In genomic region chr16:1414532-1415265, GRCh38 we compare ENCODE assay signal across 8 cellular contexts. TPM values are rescaled to one million over a fixed set of nuclear protein-coding genes. Genes with fewer than 3 reads are reported as not detected.
A peak's percentile ranks its signal among the peaks of the same experiment; 100 is the strongest.
DNase-seq lines count a peak whose midpoint lies in the region; ATAC-seq and TF ChIP-seq lines count a peak whose summit lies in the region.

Gene UNKL, minus strand, starts transcription at chr16:1414704. Its CDS starts 13 bp downstream, at chr16:1414691.

- peak within 1 kb of the TSS; percentile 87 for H3K9ac ChIP-seq in NT2/D1 (ENCODE audit: insufficient read length, low read depth)

- H3K4me3 ChIP-seq in NT2/D1 (ENCODE audit: insufficient read length, low read depth) (peak within 1 kb of the TSS; percentile 85), esophagus (ENCODE audit: low read depth in 1 of 2, low read length in 2 of 2) (peak within 1 kb of the TSS; percentile 70 to 98), muscle layer of duodenum (ENCODE audit: low read depth in 1 of 2, low read length in 2 of 2) (peak within 1 kb of the TSS; percentile 50 to 89)

- H3K4me1 ChIP-seq in NT2/D1 (ENCODE audit: insufficient read depth, insufficient read length) = no peaks in the 10 kb centered on the region
- peaks cover 2 to 5% of the 10 kb centered on the region in 2 donors for H3K4me1 ChIP-seq in esophagus (ENCODE audit: control insufficient read depth in 2 of 2, insufficient read depth in 2 of 2, low read length in 1 of 2)
- H3K4me1 ChIP-seq in muscle layer of duodenum (ENCODE audit: control insufficient read depth in 1 of 2, insufficient read depth in 2 of 2, low read length in 2 of 2) = peaks cover 0 to 30% of the 10 kb centered on the region in 2 donors

- peaks cover 22% of the 10 kb centered on the region for H3K36me3 ChIP-seq in NT2/D1 (ENCODE audit: insufficient read depth, insufficient read length, low read length)
- H3K36me3 ChIP-seq in esophagus (ENCODE audit: control insufficient read depth in 2 of 2, insufficient read depth in 2 of 2, low read length in 1 of 2) = no peaks in the 10 kb centered on the region
- H3K36me3 ChIP-seq in muscle layer of duodenum (ENCODE audit: control insufficient read depth in 1 of 2, insufficient read depth in 2 of 2, low read length in 2 of 2) = peaks cover 0 to 4% of the 10 kb centered on the region in 2 donors

- H3K9me3 ChIP-seq in NT2/D1 (ENCODE audit: insufficient read depth, low read length) = no peaks in the 10 kb centered on the region
- H3K9me3 ChIP-seq in esophagus (ENCODE audit: control insufficient read depth in 2 of 2, insufficient read depth in 1 of 2, low read depth in 1 of 2, low read length in 1 of 2) = no peaks in the 10 kb centered on the region
- H3K9me3 ChIP-seq in muscle layer of duodenum (ENCODE audit: control insufficient read depth in 1 of 2, low read length in 2 of 2) = no peaks in the 10 kb centered on the region

- no peak for DNase-seq in NT2/D1 (ENCODE audit: low read depth, low spot score)
- peak; percentile 86 for DNase-seq in activated T-cell treated with anti-CD3 and anti-CD28 coated beads, Interleukin-2, amount 50 U/mL, for 1 hour
- peak; percentile 64 to 72 for DNase-seq in stimulated activated CD8-positive, alpha-beta memory T cell treated with anti-CD3 and anti-CD28 coated beads, Interleukin-7, amount 100 ng/mL, for 1 hour (ENCODE audit: low read depth in 2 of 2)

- peak; percentile 50 for ATAC-seq in HG02763 (IDR thresholded peaks at IDR 0.05; ENCODE audit: unreplicated experiment)
- ATAC-seq in HG03378 (IDR thresholded peaks at IDR 0.05; ENCODE audit: unreplicated experiment) = no peak

- peak within 1 kb of the TSS; percentile 82 to 96 for H3K27ac ChIP-seq in esophagus (ENCODE audit: low read depth in 2 of 2, low read length in 1 of 2)
- peak within 1 kb of the TSS; percentile 60 for H3K27ac ChIP-seq in muscle layer of duodenum (ENCODE audit: low read length)

- peak; percentile 43 for TF ChIP-seq POLR2A in GM10847 (IDR thresholded peaks at IDR 0.05; ENCODE audit: extremely low read depth, insufficient read length)

- H3K27me3 ChIP-seq in NT2/D1 (ENCODE audit: insufficient read depth, insufficient read length) (peaks cover 5% of the 10 kb centered on the region), esophagus (ENCODE audit: control insufficient read depth in 1 of 2, insufficient read depth in 2 of 2, low read length in 2 of 2) (no peaks in the 10 kb centered on the region), muscle layer of duodenum (ENCODE audit: low read depth, low read length) (no peaks in the 10 kb centered on the region)

- 2 to 4% methylated on average over 19 to 72 of the region's 72 CpGs for WGBS in esophagus, 2 donors

RNA-seq across cellular contexts. Expression of gene UNKL, which starts in this region (rescaled TPM):
- polyA plus RNA-seq in esophagus = 1 to 10 TPM; 5.4 to 8.1 TPM
